Comparison of ENCODE assay signal across 1 cellular context in genomic region chr5:155047818-155048217, GRCh38.
A peak's percentile ranks its signal among the peaks of the same experiment; 100 is the strongest.
TF ChIP-seq lines count a peak whose summit lies in the region.

No MANE protein-coding gene starts in this region.

TF ChIP-seq in H1, 55 proteins besides CTCF, POLR2A, EP300 and RAD21:
- TF ChIP-seq, protein P1, sequence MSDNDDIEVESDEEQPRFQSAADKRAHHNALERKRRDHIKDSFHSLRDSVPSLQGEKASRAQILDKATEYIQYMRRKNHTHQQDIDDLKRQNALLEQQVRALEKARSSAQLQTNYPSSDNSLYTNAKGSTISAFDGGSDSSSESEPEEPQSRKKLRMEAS (IDR thresholded peaks at IDR 0.05): peak; percentile 84
- TF ChIP-seq, protein P2, sequence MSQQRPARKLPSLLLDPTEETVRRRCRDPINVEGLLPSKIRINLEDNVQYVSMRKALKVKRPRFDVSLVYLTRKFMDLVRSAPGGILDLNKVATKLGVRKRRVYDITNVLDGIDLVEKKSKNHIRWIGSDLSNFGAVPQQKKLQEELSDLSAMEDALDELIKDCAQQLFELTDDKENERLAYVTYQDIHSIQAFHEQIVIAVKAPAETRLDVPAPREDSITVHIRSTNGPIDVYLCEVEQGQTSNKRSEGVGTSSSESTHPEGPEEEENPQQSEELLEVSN (IDR thresholded peaks at IDR 0.05): peak; percentile 82
- peak; percentile 62 for TF ChIP-seq TEAD4 (IDR thresholded peaks at IDR 0.05; ENCODE audit: low read depth, low read length)
- TF ChIP-seq CHD1 (IDR thresholded peaks at IDR 0.05; ENCODE audit: low read depth, low read length): no peak
- TF ChIP-seq EGR1 (IDR thresholded peaks at IDR 0.05; ENCODE audit: borderline replicate concordance, low read depth, low read length): peak; percentile 13; the same call in 1 of the 2 replicates
